10 cellular contexts compared by ENCODE assay signal in the genomic region with DNA sequence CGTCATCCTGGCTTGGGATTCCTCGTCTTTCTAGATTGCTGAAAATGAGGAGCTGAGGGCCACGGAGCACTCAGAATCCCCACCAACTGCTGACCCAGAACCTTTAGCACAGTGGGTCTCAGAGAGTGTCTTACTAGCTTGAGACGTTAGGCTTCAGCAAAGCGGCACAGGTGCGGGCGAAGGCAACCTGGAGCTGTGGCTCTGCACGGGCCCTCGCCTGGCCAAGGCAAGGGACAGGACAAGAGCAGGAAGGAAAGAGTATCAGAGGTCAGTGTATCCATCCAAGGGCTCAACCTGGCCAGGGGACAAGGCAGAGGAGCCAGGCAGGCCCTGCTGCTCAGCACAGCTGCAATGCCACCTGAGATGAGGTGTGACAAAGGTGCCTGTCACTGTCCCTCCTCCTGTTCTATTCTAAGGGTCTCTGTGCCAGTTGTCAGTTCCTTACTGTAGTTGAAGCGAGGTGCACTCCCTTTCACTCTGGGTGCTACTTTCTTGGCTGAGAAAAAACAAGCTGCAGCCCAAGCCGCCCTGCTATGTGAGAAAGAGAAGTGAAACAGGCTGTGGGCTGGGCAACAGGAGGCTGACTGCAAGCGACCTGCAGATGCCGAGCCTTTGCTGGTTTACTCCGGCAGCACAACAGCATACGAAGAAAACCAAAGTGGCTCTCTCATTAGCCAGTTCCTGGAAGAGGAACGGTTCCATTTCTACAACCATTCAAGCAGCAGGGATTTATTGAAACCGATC. TPM values are rescaled to one million over a fixed set of nuclear protein-coding genes. Genes with fewer than 3 reads are reported as not detected.
A peak's percentile ranks its signal among the peaks of the same experiment; 100 is the strongest.
DNase-seq lines count a peak whose midpoint lies in the region; ATAC-seq lines count a peak whose summit lies in the region.
"Had no signal": no experiment of that assay in that cellular context is flagged by ENCODE, and none has a peak within 500 bp of the region (broad histone marks: within the 10 kb centered on the region; RNA-seq: fewer than 3 reads in every experiment).

No MANE protein-coding gene starts in this region.

- H2BK5ac ChIP-seq in mesenchymal stem cell (ENCODE audit: low read depth, low read length, poor library complexity, severe bottlenecking), result no peak overlapping the region

- DNase-seq in activated T-cell treated with anti-CD3 and anti-CD28 coated beads, Interleukin-2, amount 50 U/mL, for 48 hours, result peak; percentile 70 to 75
- peak; percentile 60 for DNase-seq in sciatic nerve (ENCODE audit: low spot score)
- no peak for DNase-seq in H4 (ENCODE audit: low spot score)
- DNase-seq in kidney glomerular epithelial cell (lab: John Stamatoyannopoulos, UW), result no peak
- DNase-seq in mesenchymal stem cell, result no peak

- H3K9ac ChIP-seq in BLaER1 (peak overlapping the region; percentile 36; the same call in 1 of the 2 replicates), mesenchymal stem cell (ENCODE audit: low read length) (no peak overlapping the region)

- no peak overlapping the region for H4K8ac ChIP-seq in mesenchymal stem cell (ENCODE audit: low read length)

- no peak overlapping the region for H4K91ac ChIP-seq in mesenchymal stem cell (ENCODE audit: low read length)

- H3K4me3 ChIP-seq in BLaER1, result no peak overlapping the region
- H3K4me3 ChIP-seq in mesenchymal stem cell (ENCODE audit: insufficient read depth in 1 of 2, low read depth in 1 of 2, low read length in 2 of 2), result no peak overlapping the region
- H3K4me3 ChIP-seq: gastrocnemius medialis had no signal

- H3K18ac ChIP-seq in mesenchymal stem cell (ENCODE audit: low read depth in 1 of 2, low read length in 2 of 2), result no peak overlapping the region

- no peaks in the 10 kb centered on the region for H3K27me3 ChIP-seq in BLaER1
- peaks cover 0 to 63% of the 10 kb centered on the region in 2 experiments for H3K27me3 ChIP-seq in mesenchymal stem cell (ENCODE audit: control insufficient read depth in 1 of 2, insufficient read depth in 1 of 2, low read length in 2 of 2)
- H3K27me3 ChIP-seq: gastrocnemius medialis had no signal

- 83% methylated on average over 17 of the region's 17 CpGs for WGBS in mesenchymal stem cell

- no peak overlapping the region for H2BK12ac ChIP-seq in mesenchymal stem cell (ENCODE audit: low read length in 2 of 2)

- H3K4me2 ChIP-seq in BLaER1, result peak overlapping the region; percentile 61
- no peak overlapping the region for H3K4me2 ChIP-seq in mesenchymal stem cell (ENCODE audit: low read length, poor library complexity, severe bottlenecking)

- H3K9me3 ChIP-seq in BLaER1 (no peaks in the 10 kb centered on the region), mesenchymal stem cell (ENCODE audit: control insufficient read depth, low read length) (no peaks in the 10 kb centered on the region)
- H3K9me3 ChIP-seq: gastrocnemius medialis had no signal

- peaks cover 34% of the 10 kb centered on the region for H3K4me1 ChIP-seq in BLaER1
- no peaks in the 10 kb centered on the region for H3K4me1 ChIP-seq in mesenchymal stem cell (ENCODE audit: control insufficient read depth, insufficient read depth, low read depth, low read length)
- H3K4me1 ChIP-seq: gastrocnemius medialis had no signal

- no peaks in the 10 kb centered on the region for H4K20me1 ChIP-seq in BLaER1

- no peak overlapping the region for H2AK5ac ChIP-seq in mesenchymal stem cell (ENCODE audit: low read length, severe bottlenecking)

- H2BK120ac ChIP-seq in mesenchymal stem cell (ENCODE audit: low read depth, low read length), result no peak overlapping the region

- H2BK15ac ChIP-seq in mesenchymal stem cell (ENCODE audit: low read depth, poor library complexity, severe bottlenecking), result no peak overlapping the region

- H3K27ac ChIP-seq in BLaER1, result 0 out of 2 replicates have a peak overlapping the region, but pooled peaks have one; percentile 22
- H3K27ac ChIP-seq in mesenchymal stem cell (ENCODE audit: low read length, poor library complexity, severe bottlenecking), result no peak overlapping the region
- H3K27ac ChIP-seq: C4-2B, gastrocnemius medialis had no signal

- no peaks in the 10 kb centered on the region for H3K79me1 ChIP-seq in mesenchymal stem cell (replicated peaks; ENCODE audit: low read length, poor library complexity, severe bottlenecking)

- no peak overlapping the region for H3K4ac ChIP-seq in mesenchymal stem cell (ENCODE audit: low read depth in 1 of 2, low read length in 2 of 2)

- intact Hi-C loops in sciatic nerve (cut with DNase I), result no loop called here

- no peak overlapping the region for H3K14ac ChIP-seq in mesenchymal stem cell (ENCODE audit: low read length in 2 of 2)

- H3K36me3 ChIP-seq in BLaER1 (no peaks in the 10 kb centered on the region), mesenchymal stem cell (ENCODE audit: control insufficient read depth in 1 of 2, insufficient read depth in 2 of 2, low read depth in 1 of 2, low read length in 2 of 2) (no peaks in the 10 kb centered on the region)
- H3K36me3 ChIP-seq: gastrocnemius medialis had no signal

- no peak overlapping the region for H2AFZ ChIP-seq in mesenchymal stem cell (ENCODE audit: low read depth, low read length)

- H3K23ac ChIP-seq in mesenchymal stem cell (ENCODE audit: low read length in 2 of 2), result no peak overlapping the region

- ATAC-seq in GM19455 (IDR thresholded peaks at IDR 0.05; ENCODE audit: unreplicated experiment) (peak; percentile 86), HG03432 (IDR thresholded peaks at IDR 0.05; ENCODE audit: unreplicated experiment) (peak; percentile 87), sciatic nerve (peak; percentile 66)
- ATAC-seq: gastrocnemius medialis had no signal

RNA-seq across cellular contexts. Expression of a gene that starts 33.3 kb away (rescaled TPM):
- 24.4 TPM for total RNA-seq in sciatic nerve
- total RNA-seq in H4 (2014; rRNA removed; shearing (Covaris generic)), result 0.49 and 1.0 TPM in 2 replicates
- polyA plus RNA-seq in mesenchymal stem cell (2013, experiment 1 of 2), result 1.7 TPM
- 1.5 TPM for polyA plus RNA-seq in mesenchymal stem cell (2013, experiment 2 of 2)

Comparison
In these comparisons a context has a peak if more than half of its experiments do, and no peak if none do; other contexts are left out.
1. DNase-seq: peak in activated T-cell treated with anti-CD3 and anti-CD28 coated beads, Interleukin-2, amount 50 U/mL, for 48 hours (2 of 2) and sciatic nerve (single experiment); none in H4 (single experiment), kidney glomerular epithelial cell (single experiment) and mesenchymal stem cell (single experiment).
2. RNA of a gene that starts 33.3 kb away (total RNA-seq): 24.4 TPM in sciatic nerve (single experiment); 0.49 to 1.0 TPM in H4; every median in the first group is over 10 times any median in the second.
3. Peak in every context shown above with its lines, with median percentiles within 50 percentile points of each other: ATAC-seq.